24 cellular contexts compared by ENCODE assay signal in genomic region chrX:125678258-125678657, GRCh38.
"Had no signal": no experiment of that assay in that cellular context is flagged by ENCODE, and none has a peak within 500 bp of the region (broad histone marks: within the 10 kb centered on the region; RNA-seq: fewer than 3 reads in every experiment).

No MANE protein-coding gene starts in this region.

- H3K4me3 ChIP-seq: colonic mucosa, coronary artery, dorsolateral prefrontal cortex, esophagus muscularis mucosa, esophagus squamous epithelium, gastrocnemius medialis, gastroesophageal sphincter, heart left ventricle, heart right ventricle had no signal

- H3K27ac ChIP-seq: colonic mucosa, coronary artery, dorsolateral prefrontal cortex, epithelial cell of prostate, esophagus muscularis mucosa, esophagus squamous epithelium, foreskin keratinocyte, gastrocnemius medialis, gastroesophageal sphincter, heart left ventricle, heart right ventricle had no signal

- H3K27me3 Mint-ChIP-seq: dendritic cell treated with granulocyte-macrophage colony-stimulating factor and Interleukin-4, amounts not matched to agents 40 ng/mL and 50 ng/mL, for 4 days; effector memory CD8-positive, alpha-beta T cell had no signal

- H3K4me1 Mint-ChIP-seq: endodermal cell had no signal

- H3K36me3 ChIP-seq: colonic mucosa, esophagus muscularis mucosa, esophagus squamous epithelium, gastrocnemius medialis, gastroesophageal sphincter, heart left ventricle, heart right ventricle had no signal

- H3K9me3 ChIP-seq: colonic mucosa, esophagus muscularis mucosa, esophagus squamous epithelium, gastrocnemius medialis, gastroesophageal sphincter had no signal

- H3K4me1 ChIP-seq: colonic mucosa, esophagus muscularis mucosa, esophagus squamous epithelium, foreskin keratinocyte, gastrocnemius medialis, gastroesophageal sphincter, heart left ventricle, heart right ventricle had no signal

- H3K27ac Mint-ChIP-seq: dendritic cell treated with granulocyte-macrophage colony-stimulating factor and Interleukin-4, amounts not matched to agents 40 ng/mL and 50 ng/mL, for 4 days; effector memory CD8-positive, alpha-beta T cell; endodermal cell had no signal

- H3K4me3 Mint-ChIP-seq: dendritic cell treated with granulocyte-macrophage colony-stimulating factor and Interleukin-4, amounts not matched to agents 40 ng/mL and 50 ng/mL, for 4 days; effector memory CD8-positive, alpha-beta T cell; endodermal cell had no signal

- DNase-seq: colonic mucosa; cortex of kidney; dermis blood vessel endothelial cell; dorsolateral prefrontal cortex; effector CD4-positive, alpha-beta T cell; effector CD8-positive, alpha-beta T cell; effector memory CD4-positive, alpha-beta T cell; effector memory CD8-positive, alpha-beta T cell; endodermal cell; erythroblast; esophagus squamous epithelium; foreskin fibroblast; foreskin keratinocyte; foreskin melanocyte; gastrocnemius medialis; glutamatergic neuron; head of caudate nucleus; heart left ventricle; heart right ventricle had no signal

- H3K27me3 ChIP-seq: colonic mucosa, esophagus muscularis mucosa, esophagus squamous epithelium, foreskin keratinocyte, gastrocnemius medialis, gastroesophageal sphincter, heart left ventricle, heart right ventricle had no signal
